9 cellular contexts compared by ENCODE assay signal in the genomic region with DNA sequence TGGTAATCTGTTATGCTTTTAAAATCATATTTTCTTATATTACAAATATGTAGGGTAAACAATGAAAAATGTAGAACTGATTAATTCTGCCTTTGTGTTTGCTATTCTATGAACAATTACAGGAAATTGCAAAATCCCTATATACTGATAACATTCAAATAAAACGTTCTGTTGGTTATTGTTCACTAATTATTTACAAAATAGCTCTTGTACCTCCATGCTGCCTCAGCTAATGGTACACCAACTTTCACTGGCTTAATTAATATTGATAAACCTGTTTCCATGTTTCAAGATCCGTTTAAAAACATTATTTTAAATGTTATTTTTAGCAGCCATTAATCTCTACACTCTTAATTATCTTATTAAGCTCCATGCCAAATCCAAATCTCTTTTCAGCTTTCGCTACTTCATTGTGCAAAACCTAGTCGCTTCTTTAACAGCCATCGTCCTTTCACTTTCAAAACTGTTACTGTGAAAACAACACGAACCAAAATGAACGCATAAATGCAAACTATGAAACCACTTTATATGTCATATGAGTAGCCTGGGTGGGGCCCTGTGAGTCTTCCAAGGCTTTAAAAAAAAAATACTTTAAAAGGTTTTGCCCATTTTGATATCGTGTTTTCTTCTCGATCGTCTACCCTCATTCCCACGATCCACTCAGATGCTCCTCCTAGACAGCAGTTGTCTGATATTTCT.
A peak's percentile ranks its signal among the peaks of the same experiment; 100 is the strongest.
DNase-seq lines count a peak whose midpoint lies in the region; ATAC-seq and TF ChIP-seq lines count a peak whose summit lies in the region.
"Had no signal": no experiment of that assay in that cellular context is flagged by ENCODE, and none has a peak within 500 bp of the region (broad histone marks: within the 10 kb centered on the region; RNA-seq: fewer than 3 reads in every experiment).

No MANE protein-coding gene starts in this region.

- no peak overlapping the region for H2BK12ac ChIP-seq in H9 (ENCODE audit: insufficient read length, low read depth, low read length)

- in situ Hi-C loops in Panc1 (cut with HindIII; ENCODE audit: low pct_unique_long_range_greater_than_20kb, low sequenced_read_pairs) (no loop called here), gastrocnemius medialis (cut with MboI; ENCODE audit: low sequenced_read_pairs in 4 of 4) (loop anchor here in 2 of 4 donors (5.0 to 25.0 kb wide), 4 partner anchors 48 to 450 kb away; no protein-coding TSS in a partner anchor)

- no peaks in the 10 kb centered on the region for H3K9me3 ChIP-seq in Panc1 (ENCODE audit: control insufficient read depth, insufficient read depth, low read depth, low read length)
- no peaks in the 10 kb centered on the region for H3K9me3 ChIP-seq in gastrocnemius medialis
- H3K9me3 ChIP-seq in H9 (ENCODE audit: control insufficient read depth, low read depth, low read length): no peaks in the 10 kb centered on the region
- no peaks in the 10 kb centered on the region for H3K9me3 ChIP-seq in CD8-positive, alpha-beta T cell (ENCODE audit: low read length)

- no peak overlapping the region for H3K56ac ChIP-seq in H9 (ENCODE audit: insufficient read length, low read depth, low read length)

- H3K4ac ChIP-seq in H9 (ENCODE audit: low read depth, low read length): no peak overlapping the region

- H3K27ac ChIP-seq in Panc1 (ENCODE audit: low read length) (peak overlapping the region; percentile 65), gastrocnemius medialis (peak overlapping the region; percentile 84 to 90 (median 88)), H9 (ENCODE audit: insufficient read length, low read depth, low read length) (no peak overlapping the region)
- H3K27ac ChIP-seq in CD8-positive, alpha-beta T cell (ENCODE audit: low read depth, low read length): no peak overlapping the region

- H3K4me3 ChIP-seq in Panc1 (ENCODE audit: low read depth in 2 of 2, low read length in 2 of 2) (peak overlapping the region; percentile 54 to 65), gastrocnemius medialis (peak overlapping the region; percentile 47 to 64 (median 58))
- H3K4me3 ChIP-seq in CD8-positive, alpha-beta T cell (ENCODE audit: low read depth, low read length): no peak overlapping the region

- CTCF ChIA-PET in Panc1 (lab: Charles Lee): no interaction called here
- CTCF ChIA-PET in CD8-positive, alpha-beta T cell (lab: Charles Lee): no interaction called here

- no peak overlapping the region for H2AFZ ChIP-seq in H9 (ENCODE audit: low read length)

- H3K4me1 Mint-ChIP-seq in H9: peaks cover 6 to 7% of the 10 kb centered on the region in 2 experiments
- no peaks in the 10 kb centered on the region for H3K4me1 Mint-ChIP-seq in CD8-positive, alpha-beta T cell (ENCODE audit: low read depth)
- no peaks in the 10 kb centered on the region for H3K4me1 Mint-ChIP-seq in stimulated activated naive CD8-positive, alpha-beta T cell treated with anti-CD3 and anti-CD28 coated beads, Interleukin-15, amount 100 ng/mL, for 72 hours
- H3K4me1 Mint-ChIP-seq in naive thymus-derived CD8-positive, alpha-beta T cell: no peaks in the 10 kb centered on the region

- H3K27ac Mint-ChIP-seq in H9: no peak overlapping the region
- H3K27ac Mint-ChIP-seq in CD8-positive, alpha-beta T cell: no peak overlapping the region
- no peak overlapping the region for H3K27ac Mint-ChIP-seq in stimulated activated naive CD8-positive, alpha-beta T cell treated with anti-CD3 and anti-CD28 coated beads, Interleukin-15, amount 100 ng/mL, for 72 hours
- no peak overlapping the region for H3K27ac Mint-ChIP-seq in naive thymus-derived CD8-positive, alpha-beta T cell

- peaks cover 0 to 2% of the 10 kb centered on the region in 2 experiments; a peak in 3 of 5 replicates for H3K9me3 Mint-ChIP-seq in H9
- H3K9me3 Mint-ChIP-seq in CD8-positive, alpha-beta T cell: peaks cover 5% of the 10 kb centered on the region
- H3K9me3 Mint-ChIP-seq in stimulated activated naive CD8-positive, alpha-beta T cell treated with anti-CD3 and anti-CD28 coated beads, Interleukin-15, amount 100 ng/mL, for 72 hours: no peaks in the 10 kb centered on the region
- H3K9me3 Mint-ChIP-seq in naive thymus-derived CD8-positive, alpha-beta T cell: peaks cover 0 to 14% (median 4%) of the 10 kb centered on the region in 9 donors

- no peak overlapping the region for H4K5ac ChIP-seq in H9 (ENCODE audit: insufficient read length, low read depth, low read length)

- H3K18ac ChIP-seq in H9 (ENCODE audit: insufficient read length, low read depth, low read length): no peak overlapping the region

- DNase-seq in GM03348 (ENCODE audit: low spot score) (peak; percentile 34), Panc1 (ENCODE audit: low read depth, low spot score) (no peak), gastrocnemius medialis (no peak), H9 (no peak)
- no peak for DNase-seq in CD8-positive, alpha-beta T cell
- no peak for DNase-seq in stimulated activated naive CD8-positive, alpha-beta T cell treated with anti-CD3 and anti-CD28 coated beads, Interleukin-15, amount 100 ng/mL, for 72 hours
- DNase-seq in naive thymus-derived CD8-positive, alpha-beta T cell: no peak
- DNase-seq: NCI-H226 had no signal

- no peaks in the 10 kb centered on the region for H3K79me1 ChIP-seq in H9 (ENCODE audit: insufficient read depth, low read depth, low read length, poor library complexity, severe bottlenecking)

- intact Hi-C loops in Panc1 (cut with micrococcal nuclease; ENCODE audit: unreplicated experiment): no loop called here
- intact Hi-C loops in gastrocnemius medialis (cut with DNase I; ENCODE audit: low total_unique reads): loop anchor here (1.0 to 10.0 kb wide), 4 partner anchors 35 to 342 kb away; no protein-coding TSS in a partner anchor
- intact Hi-C loops in CD8-positive, alpha-beta T cell (cut with DNase I, micrococcal nuclease): no loop called here

- no peaks in the 10 kb centered on the region for H3K27me3 ChIP-seq in Panc1 (ENCODE audit: control insufficient read depth, insufficient read depth, low read length)
- no peaks in the 10 kb centered on the region for H3K27me3 ChIP-seq in gastrocnemius medialis
- H3K27me3 ChIP-seq in H9 (ENCODE audit: insufficient read depth, low read length): no peaks in the 10 kb centered on the region
- no peaks in the 10 kb centered on the region for H3K27me3 ChIP-seq in CD8-positive, alpha-beta T cell (ENCODE audit: insufficient read depth, low read length)

- H4K91ac ChIP-seq in H9 (ENCODE audit: insufficient read length, low read depth, low read length): no peak overlapping the region

- H3K9ac ChIP-seq in H9 (ENCODE audit: extremely low read depth, insufficient read length, low read length): no peak overlapping the region

- no peaks in the 10 kb centered on the region for H3K4me1 ChIP-seq in Panc1 (ENCODE audit: control insufficient read depth, insufficient read depth, low read length)
- peaks cover 29 to 32% of the 10 kb centered on the region in 2 donors for H3K4me1 ChIP-seq in gastrocnemius medialis
- no peaks in the 10 kb centered on the region for H3K4me1 ChIP-seq in H9 (ENCODE audit: insufficient read depth, low read length)
- H3K4me1 ChIP-seq in CD8-positive, alpha-beta T cell (ENCODE audit: insufficient read depth, low read length): no peaks in the 10 kb centered on the region

- no peak overlapping the region for H2AK5ac ChIP-seq in H9 (ENCODE audit: insufficient read length, low read length)

- no peak overlapping the region for H2BK15ac ChIP-seq in H9 (ENCODE audit: low read depth, low read length)

- POLR2A ChIA-PET in Panc1 (lab: Charles Lee): no interaction called here
- POLR2A ChIA-PET in CD8-positive, alpha-beta T cell (lab: Charles Lee): no interaction called here
- POLR2A ChIA-PET in naive thymus-derived CD8-positive, alpha-beta T cell (lab: Charles Lee): no interaction called here

- TF ChIP-seq CTCF in Panc1 (IDR thresholded peaks at IDR 0.05) (no peak), gastrocnemius medialis (IDR thresholded peaks at IDR 0.05 in 4 of 5, conservative IDR thresholded peaks at IDR 0.05 in 1 of 5) (no peak), H9 (conservative IDR thresholded peaks at IDR 0.05) (no peak)
- TF ChIP-seq CTCF in CD8-positive, alpha-beta T cell (IDR thresholded peaks at IDR 0.05): no peak

- H3K36me3 Mint-ChIP-seq in H9 (ENCODE audit: insufficient read depth in 1 of 3, low read depth in 3 of 3): peaks cover 0 to 1% (median 0%) of the 10 kb centered on the region in 3 experiments; a peak in 2 of 7 replicates
- H3K36me3 Mint-ChIP-seq in CD8-positive, alpha-beta T cell: no peaks in the 10 kb centered on the region
- peaks cover 0 to under 1% (median 0%) of the 10 kb centered on the region in 3 donors for H3K36me3 Mint-ChIP-seq in naive thymus-derived CD8-positive, alpha-beta T cell

- H3K79me2 ChIP-seq in H9 (ENCODE audit: insufficient read depth, low read length): no peaks in the 10 kb centered on the region

- H3K36me3 ChIP-seq in Panc1 (ENCODE audit: control insufficient read depth, insufficient read depth, low read length) (no peaks in the 10 kb centered on the region), gastrocnemius medialis (no peaks in the 10 kb centered on the region)
- no peaks in the 10 kb centered on the region for H3K36me3 ChIP-seq in CD8-positive, alpha-beta T cell (ENCODE audit: insufficient read depth, low read length)

- H3K4me3 Mint-ChIP-seq in H9: no peak overlapping the region
- H3K4me3 Mint-ChIP-seq in CD8-positive, alpha-beta T cell: no peak overlapping the region
- H3K4me3 Mint-ChIP-seq in stimulated activated naive CD8-positive, alpha-beta T cell treated with anti-CD3 and anti-CD28 coated beads, Interleukin-15, amount 100 ng/mL, for 72 hours: no peak overlapping the region
- no peak overlapping the region for H3K4me3 Mint-ChIP-seq in naive thymus-derived CD8-positive, alpha-beta T cell

- no peak overlapping the region for H2BK5ac ChIP-seq in H9 (ENCODE audit: insufficient read length, low read length)

- ATAC-seq in Panc1 (no peak), esophagus mucosa (peak; percentile 21), gastrocnemius medialis (no peak)
- no peak for ATAC-seq in CD8-positive, alpha-beta T cell
- no peak for ATAC-seq in stimulated activated naive CD8-positive, alpha-beta T cell treated with anti-CD3 and anti-CD28 coated beads, Interleukin-15, amount 100 ng/mL, for 72 hours
- ATAC-seq in naive thymus-derived CD8-positive, alpha-beta T cell: no peak

- no peaks in the 10 kb centered on the region for H4K20me1 ChIP-seq in H9 (ENCODE audit: control insufficient read depth, insufficient read depth, insufficient read length)

- no TSS peak for BruUV-seq in Panc1 (replicated peaks; lab: Mats Ljungman, UMichigan)

- H2BK20ac ChIP-seq in H9 (ENCODE audit: low read depth, low read length, poor library complexity, severe bottlenecking): no peak overlapping the region

- H3K23ac ChIP-seq in H9 (ENCODE audit: insufficient read length, low read depth, low read length): no peak overlapping the region

- H3K23me2 ChIP-seq in H9 (ENCODE audit: insufficient read length, low read depth, low read length, poor library complexity, severe bottlenecking): no peaks in the 10 kb centered on the region

- no CpG with 5 or more reads among the region's 11 CpGs for WGBS in H9 (ENCODE audit: extremely low coverage, insufficient read length, low lambda C conversion rate)

- no peak for TF ChIP-seq POLR2A in gastrocnemius medialis (IDR thresholded peaks at IDR 0.05)

- H2BK120ac ChIP-seq in H9 (ENCODE audit: low read depth, low read length, poor library complexity, severe bottlenecking): no peak overlapping the region

- H3T11ph ChIP-seq in H9 (ENCODE audit: low read length): no peak overlapping the region

- no peak overlapping the region for H3K14ac ChIP-seq in H9 (ENCODE audit: insufficient read depth, low read length)

- H4K8ac ChIP-seq in H9 (replicated peaks; ENCODE audit: insufficient read length, low read depth, low read length): no peak overlapping the region

- no peaks in the 10 kb centered on the region for H3K27me3 Mint-ChIP-seq in H9 (ENCODE audit: low read depth)
- no peaks in the 10 kb centered on the region for H3K27me3 Mint-ChIP-seq in CD8-positive, alpha-beta T cell (ENCODE audit: low read depth)
- H3K27me3 Mint-ChIP-seq in stimulated activated naive CD8-positive, alpha-beta T cell treated with anti-CD3 and anti-CD28 coated beads, Interleukin-15, amount 100 ng/mL, for 72 hours: no peaks in the 10 kb centered on the region
- H3K27me3 Mint-ChIP-seq in naive thymus-derived CD8-positive, alpha-beta T cell: no peaks in the 10 kb centered on the region

- H3K4me2 ChIP-seq in H9 (ENCODE audit: insufficient read depth, insufficient read length, low read length): no peak overlapping the region

Comparison
In these comparisons a context has a peak if more than half of its experiments do, and no peak if none do; other contexts are left out.
1. H3K27ac ChIP-seq: peak in Panc1 (single experiment) and gastrocnemius medialis (4 of 4); none in H9 (single experiment) and CD8-positive, alpha-beta T cell (single experiment).